In genomic region chr20:17431621-17432364, GRCh38 we compare ENCODE assay signal across 9 cellular contexts.
DNase-seq lines count a peak whose midpoint lies in the region; ATAC-seq and TF ChIP-seq lines count a peak whose summit lies in the region.
"Had no signal": no experiment of that assay in that cellular context is flagged by ENCODE, and none has a peak within 500 bp of the region (broad histone marks: within the 10 kb centered on the region; RNA-seq: fewer than 3 reads in every experiment).

No MANE protein-coding gene starts in this region.

- ATAC-seq in HG03521 (IDR thresholded peaks at IDR 0.05; ENCODE audit: unreplicated experiment), result no peak

- TF ChIP-seq CTCF in glutamatergic neuron (IDR thresholded peaks at IDR 0.05; ENCODE audit: partially characterized antibody, unreplicated experiment) (peak; percentile 99), prostate gland (IDR thresholded peaks at IDR 0.05) (peak; percentile 70 to 95 (median 84))

- H3K9me3 ChIP-seq in prostate gland, result no peaks in the 10 kb centered on the region

- no peak overlapping the region for H3K27ac ChIP-seq in prostate gland

- H3K36me3 Mint-ChIP-seq in glutamatergic neuron (ENCODE audit: unreplicated experiment), result no peaks in the 10 kb centered on the region
- H3K36me3 Mint-ChIP-seq: activated naive CD4-positive, alpha-beta T cell treated with anti-CD3 and anti-CD28 coated beads, Interleukin-2, amount 50 U/mL, for 24 hours had no signal

- TF ChIP-seq POLR2A in prostate gland (IDR thresholded peaks at IDR 0.05), result no peak

- H3K27me3 Mint-ChIP-seq in glutamatergic neuron (ENCODE audit: unreplicated experiment), result no peaks in the 10 kb centered on the region

- peak; percentile 79 for DNase-seq in GM03348 (ENCODE audit: low spot score)
- peak; percentile 69 for DNase-seq in HuH-7 (ENCODE audit: low spot score)
- DNase-seq in OCI-M1 (lab: John Stamatoyannopoulos, UW), result peak; percentile 56
- peak in 3 of 4 experiments; percentile 3 to 30 (median 13) for DNase-seq in activated naive CD4-positive, alpha-beta T cell (lab: John Stamatoyannopoulos, UW)
- DNase-seq in glutamatergic neuron, result peak; percentile 73
- DNase-seq in prostate gland (ENCODE audit: low spot score), result peak; percentile 33
- DNase-seq in NOMO-1 treated with dmso at 0.1 percent for 144 hours (lab: John Stamatoyannopoulos, UW; ENCODE audit: unreplicated experiment), result no peak

- no peak overlapping the region for H3K27ac Mint-ChIP-seq in glutamatergic neuron (ENCODE audit: unreplicated experiment)
- H3K27ac Mint-ChIP-seq: activated naive CD4-positive, alpha-beta T cell treated with anti-CD3 and anti-CD28 coated beads, Interleukin-2, amount 50 U/mL, for 24 hours had no signal

- H3K4me1 ChIP-seq in prostate gland (replicated peaks), result no peaks in the 10 kb centered on the region

- H3K36me3 ChIP-seq in prostate gland, result no peaks in the 10 kb centered on the region

- H3K9me3 Mint-ChIP-seq in glutamatergic neuron (ENCODE audit: unreplicated experiment), result no peaks in the 10 kb centered on the region
- H3K9me3 Mint-ChIP-seq: activated naive CD4-positive, alpha-beta T cell treated with anti-CD3 and anti-CD28 coated beads, Interleukin-2, amount 50 U/mL, for 24 hours had no signal

- 27% methylated on average over 17 of the region's 17 CpGs for WGBS in prostate gland

- intact Hi-C loops in prostate gland (cut with DNase I), result loop anchor here (1.0 kb wide), 1 partner anchor 627 kb away; no protein-coding TSS in a partner anchor

- H3K4me3 ChIP-seq in prostate gland, result no peak overlapping the region

- no peak overlapping the region for H3K4me3 Mint-ChIP-seq in glutamatergic neuron (ENCODE audit: unreplicated experiment)
- H3K4me3 Mint-ChIP-seq: activated naive CD4-positive, alpha-beta T cell treated with anti-CD3 and anti-CD28 coated beads, Interleukin-2, amount 50 U/mL, for 24 hours had no signal

- no peaks in the 10 kb centered on the region for H3K27me3 ChIP-seq in prostate gland (replicated peaks; ENCODE audit: insufficient read depth)

- H3K4me1 Mint-ChIP-seq in glutamatergic neuron (ENCODE audit: low read depth, unreplicated experiment), result peaks cover 8% of the 10 kb centered on the region
